8 cellular contexts compared by ENCODE assay signal in the genomic region with DNA sequence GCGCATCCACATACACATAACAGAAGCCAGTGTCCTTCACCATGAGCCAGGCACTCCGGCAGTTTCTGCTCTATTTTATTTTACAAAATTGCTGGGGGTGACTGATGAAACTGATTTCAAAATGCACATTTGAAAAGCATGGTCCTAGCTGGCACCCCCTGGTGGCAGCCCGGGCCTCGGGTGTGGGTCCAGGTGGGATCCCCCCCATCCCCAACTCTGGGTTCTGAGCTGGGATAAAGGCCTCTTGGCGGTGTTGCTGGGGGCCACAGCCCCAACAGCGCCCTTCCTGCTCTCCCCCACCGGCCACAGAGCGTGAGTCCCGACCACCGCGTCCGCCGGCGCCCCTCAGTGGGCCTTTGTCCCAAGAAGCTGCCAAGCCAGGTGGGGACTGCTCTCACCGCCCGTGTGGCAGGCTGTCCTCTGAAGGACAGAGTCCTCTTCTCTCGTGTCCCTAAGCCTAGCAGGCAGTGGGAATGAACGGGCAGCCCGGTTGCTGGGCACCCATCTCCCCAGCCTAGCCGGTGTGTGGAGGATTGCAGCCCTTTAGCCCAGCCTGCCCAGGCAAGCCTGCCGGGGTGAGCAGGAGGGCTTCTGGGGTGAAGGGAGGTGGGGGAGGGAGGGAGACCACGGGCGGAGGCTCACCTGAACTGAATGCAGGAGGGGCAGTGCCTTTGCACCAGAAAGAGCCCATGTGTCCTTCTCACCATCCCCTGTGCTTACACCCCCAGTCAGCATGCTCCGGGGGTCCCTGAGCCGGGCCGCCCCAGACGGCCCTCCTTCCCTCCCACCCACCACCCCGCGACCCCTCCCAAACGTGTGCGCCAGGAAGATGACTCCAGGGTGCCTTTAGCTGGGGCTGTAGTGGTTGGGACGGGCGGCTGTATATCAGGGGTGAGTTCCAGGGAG. TPM values are rescaled to one million over a fixed set of nuclear protein-coding genes. Genes with fewer than 3 reads are reported as not detected.
DNase-seq lines count a peak whose midpoint lies in the region; ATAC-seq and TF ChIP-seq lines count a peak whose summit lies in the region.

No MANE protein-coding gene starts in this region.

- H3K4me3 ChIP-seq in fibroblast of the aortic adventitia (ENCODE audit: low read depth, low read length) = no peak overlapping the region

- H3K27me3 Mint-ChIP-seq in activated T-cell treated with anti-CD3 and anti-CD28 coated beads, Interleukin-2, amount 50 U/mL, for 4 hours (ENCODE audit: low read depth) = no peaks in the 10 kb centered on the region

- peak; percentile 77 for TF ChIP-seq CTCF in fibroblast of the aortic adventitia (IDR thresholded peaks at IDR 0.05; ENCODE audit: insufficient read depth, low read length)
- peak in 1 of 3 donors; percentile 43 for TF ChIP-seq CTCF in omental fat pad (IDR thresholded peaks at IDR 0.05)

- H3K9me3 Mint-ChIP-seq in activated T-cell treated with anti-CD3 and anti-CD28 coated beads, Interleukin-2, amount 50 U/mL, for 4 hours = no peaks in the 10 kb centered on the region

- peaks cover 59% of the 10 kb centered on the region for H3K4me1 Mint-ChIP-seq in activated T-cell treated with anti-CD3 and anti-CD28 coated beads, Interleukin-2, amount 50 U/mL, for 4 hours (ENCODE audit: low read depth)

- H3K36me3 Mint-ChIP-seq in activated T-cell treated with anti-CD3 and anti-CD28 coated beads, Interleukin-2, amount 50 U/mL, for 4 hours (ENCODE audit: insufficient read depth) = no peaks in the 10 kb centered on the region

- peak in 1 of 2 donors; percentile 21 for ATAC-seq in activated T-cell treated with anti-CD3 and anti-CD28 coated beads, Interleukin-2, amount 50 U/mL, for 4 hours
- ATAC-seq in omental fat pad (ENCODE audit: low FRiP score) = no peak
- ATAC-seq in GM18868 (IDR thresholded peaks at IDR 0.05; ENCODE audit: unreplicated experiment) = no peak

- DNase-seq in Daoy (ENCODE audit: low read depth) (peak; percentile 63), MV-4-11 (lab: John Stamatoyannopoulos, UW) (peak; percentile 76), fibroblast of the aortic adventitia (ENCODE audit: low read depth) (peak; percentile 62), omental fat pad (ENCODE audit: low spot score) (peak; percentile 46), NCI-H510A treated with DMSO at 0.1 percent for 48 hours (lab: John Stamatoyannopoulos, UW) (no peak), medulla oblongata (ENCODE audit: extremely low spot score) (no peak)
- DNase-seq in activated T-cell treated with anti-CD3 and anti-CD28 coated beads, Interleukin-2, amount 50 U/mL, for 4 hours = peak; percentile 62

- H3K4me3 Mint-ChIP-seq in activated T-cell treated with anti-CD3 and anti-CD28 coated beads, Interleukin-2, amount 50 U/mL, for 4 hours = peak overlapping the region; percentile 81

RNA-seq across cellular contexts. Expression of a gene that starts 0.9 kb away (rescaled TPM):
- total RNA-seq in Daoy (2014; rRNA removed; shearing (Covaris generic)) = not detected in 2 replicates
- total RNA-seq in activated T-cell treated with anti-CD3 and anti-CD28 coated beads, Interleukin-2, amount 50 U/mL, for 4 hours = 1 to 10 TPM in 2 of 3 donors, under 1 TPM in 1; 0.90 to 1.3 (median 1.2) TPM
- total RNA-seq in fibroblast of the aortic adventitia (ENCODE audit: low replicate concordance) = not detected in 2 replicates
- total RNA-seq in omental fat pad = 1 to 10 TPM in 2 of 4 donors, under 1 TPM in 2; 0.37 to 2.3 (median 0.99) TPM

RNA-seq across cellular contexts. Expression of a gene that starts 20.8 kb away (rescaled TPM):
- 16.5 and 18.5 TPM in 2 replicates for total RNA-seq in Daoy (2014; rRNA removed; shearing (Covaris generic))
- 10 to 100 TPM; 28.0 to 45.7 (median 30.6) TPM for total RNA-seq in activated T-cell treated with anti-CD3 and anti-CD28 coated beads, Interleukin-2, amount 50 U/mL, for 4 hours
- total RNA-seq in fibroblast of the aortic adventitia (ENCODE audit: low replicate concordance) (10.2 and 14.1 TPM in 2 replicates), omental fat pad (10 to 100 TPM; 13.5 to 36.4 (median 20.2) TPM)

RNA-seq across cellular contexts. Expression of a gene that starts 20.9 kb away (rescaled TPM):
- 17.4 and 22.0 TPM in 2 replicates for total RNA-seq in Daoy (2014; rRNA removed; shearing (Covaris generic))
- 100 to 1,000 TPM in 2 of 3 donors, 10 to 100 TPM in 1; 96.8 to 129 (median 116) TPM for total RNA-seq in activated T-cell treated with anti-CD3 and anti-CD28 coated beads, Interleukin-2, amount 50 U/mL, for 4 hours
- total RNA-seq in fibroblast of the aortic adventitia (ENCODE audit: low replicate concordance) (4.3 and 15.2 TPM in 2 replicates), omental fat pad (10 to 100 TPM in 2 of 4 donors, 1 to 10 TPM in 2; 6.8 to 23.7 (median 10.2) TPM)

RNA-seq across cellular contexts. Expression of a gene that starts 22.5 kb away (rescaled TPM):
- 27.3 and 27.7 TPM in 2 replicates for total RNA-seq in Daoy (2014; rRNA removed; shearing (Covaris generic))
- 10 to 100 TPM; 39.0 to 49.2 (median 44.4) TPM for total RNA-seq in activated T-cell treated with anti-CD3 and anti-CD28 coated beads, Interleukin-2, amount 50 U/mL, for 4 hours
- total RNA-seq in fibroblast of the aortic adventitia (ENCODE audit: low replicate concordance) (24.4 and 97.4 TPM in 2 replicates), omental fat pad (10 to 100 TPM; 10.9 to 27.5 (median 16.3) TPM)

RNA-seq across cellular contexts. Expression of a gene that starts 34.6 kb away (rescaled TPM):
- total RNA-seq in Daoy (2014; rRNA removed; shearing (Covaris generic)) = 259 and 288 TPM in 2 replicates
- total RNA-seq in activated T-cell treated with anti-CD3 and anti-CD28 coated beads, Interleukin-2, amount 50 U/mL, for 4 hours = 100 to 1,000 TPM; 110 to 147 (median 117) TPM
- total RNA-seq in fibroblast of the aortic adventitia (ENCODE audit: low replicate concordance) = 41.5 and 98.0 TPM in 2 replicates
- 100 to 1,000 TPM; 174 to 329 (median 245) TPM for total RNA-seq in omental fat pad

Comparison
In these comparisons a context has a peak if more than half of its experiments do, and no peak if none do; other contexts are left out.
1. DNase-seq: peak in Daoy (single experiment), MV-4-11 (single experiment), activated T-cell treated with anti-CD3 and anti-CD28 coated beads, Interleukin-2, amount 50 U/mL, for 4 hours (single experiment), fibroblast of the aortic adventitia (single experiment) and omental fat pad (single experiment); none in NCI-H510A treated with DMSO at 0.1 percent for 48 hours (single experiment) and medulla oblongata (single experiment).